8 cellular contexts compared by ENCODE assay signal in the genomic region with DNA sequence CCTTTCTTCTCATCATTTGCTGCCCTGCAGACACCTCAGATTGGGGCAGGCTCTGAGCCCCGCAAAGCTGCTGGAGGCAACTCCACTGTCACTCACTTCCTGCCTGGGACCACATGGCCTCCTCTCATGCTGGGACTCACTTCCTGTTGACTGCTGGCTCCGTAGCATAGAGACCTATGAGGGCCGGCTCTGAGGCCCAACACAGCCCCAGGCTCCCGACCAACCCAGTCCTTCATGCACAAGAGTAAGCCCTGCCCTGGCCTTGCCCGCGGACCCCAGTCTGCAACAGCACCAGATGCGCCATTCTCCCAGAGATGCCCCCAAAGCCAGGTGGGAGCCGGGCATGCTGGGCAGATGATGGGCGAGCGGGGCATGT. TPM values are rescaled to one million over a fixed set of nuclear protein-coding genes. Genes with fewer than 3 reads are reported as not detected.
DNase-seq lines count a peak whose midpoint lies in the region; ATAC-seq, FAIRE-seq and TF ChIP-seq lines count a peak whose summit lies in the region.

No MANE protein-coding gene starts in this region.

- H3K36me3 ChIP-seq in endothelial cell of umbilical vein (ENCODE audit: control insufficient read depth in 2 of 2, extremely low read depth in 1 of 2, insufficient read depth in 2 of 2, low read length in 2 of 2): no peaks in the 10 kb centered on the region
- peaks cover 18% of the 10 kb centered on the region for H3K36me3 ChIP-seq in SJCRH30
- H3K36me3 ChIP-seq in BE2C: no peaks in the 10 kb centered on the region; the same call in none of the 2 replicates

- H3K4me3 ChIP-seq in endothelial cell of umbilical vein (replicated peaks in 1 of 3; ENCODE audit: insufficient read depth in 1 of 3, low read depth in 1 of 3, low read length in 3 of 3) (no peak overlapping the region), SJCRH30 (no peak overlapping the region), BE2C (ENCODE audit: low read depth, low read length) (no peak overlapping the region)

- no peak overlapping the region for H3K9ac ChIP-seq in endothelial cell of umbilical vein (replicated peaks; ENCODE audit: extremely low read depth, insufficient read depth, low read length)

- no peak overlapping the region for H3K27ac ChIP-seq in endothelial cell of umbilical vein (ENCODE audit: insufficient read depth, low read depth, low read length)
- no peak overlapping the region for H3K27ac ChIP-seq in SJCRH30

- intact Hi-C loops in endothelial cell of umbilical vein (cut with micrococcal nuclease): no loop called here

- peak; percentile 55 to 61 for DNase-seq in activated CD4-positive, alpha-beta T cell treated with anti-CD3 and anti-CD28 coated beads for 4 hours
- peak; percentile 28 for DNase-seq in endothelial cell of umbilical vein (ENCODE audit: low read depth, low spot score)
- peak; percentile 74 for DNase-seq in stimulated activated CD8-positive, alpha-beta memory T cell treated with anti-CD3 and anti-CD28 coated beads, Interleukin-4, amount 100 ng/mL, for 48 hours
- no peak for DNase-seq in SJCRH30
- no peak for DNase-seq in NCI-H1436 (lab: John Stamatoyannopoulos, UW)
- no peak for DNase-seq in BE2C

- no peak for TF ChIP-seq POLR2A in endothelial cell of umbilical vein (IDR thresholded peaks at IDR 0.05; ENCODE audit: low read depth, low read length)

- dilution Hi-C loops in endothelial cell of umbilical vein (cut with MboI; ENCODE audit: extremely low pct_ligation_motif_present, low sequenced_read_pairs): no loop called here

- H3K27me3 ChIP-seq in endothelial cell of umbilical vein (ENCODE audit: control insufficient read depth in 2 of 2, insufficient read depth in 2 of 2, low read length in 2 of 2) (no peaks in the 10 kb centered on the region), SJCRH30 (no peaks in the 10 kb centered on the region), BE2C (no peaks in the 10 kb centered on the region)

- H2AFZ ChIP-seq in endothelial cell of umbilical vein (ENCODE audit: low read depth, low read length): peak overlapping the region; percentile 55

- TF ChIP-seq CTCF in endothelial cell of umbilical vein (IDR thresholded peaks at IDR 0.05; ENCODE audit: extremely low read depth in 1 of 2, insufficient read depth in 1 of 2, low read depth in 1 of 2, low read length in 2 of 2) (no peak), BE2C (IDR thresholded peaks at IDR 0.05; ENCODE audit: low read depth, low read length) (no peak)

- ATAC-seq in GM18517 (IDR thresholded peaks at IDR 0.05; ENCODE audit: unreplicated experiment) (peak; percentile 41), HG03175 (IDR thresholded peaks at IDR 0.05; ENCODE audit: unreplicated experiment) (peak; percentile 83)

- H3K9me3 ChIP-seq in endothelial cell of umbilical vein (replicated peaks; ENCODE audit: control insufficient read depth, insufficient read depth, low read length): no peaks in the 10 kb centered on the region
- H3K9me3 ChIP-seq in SJCRH30 (replicated peaks): no peaks in the 10 kb centered on the region
- H3K9me3 ChIP-seq in BE2C: no peaks in the 10 kb centered on the region

- FAIRE-seq in endothelial cell of umbilical vein (lab: Jason Lieb, UNC): peak; percentile 83

- CTCF ChIA-PET in endothelial cell of umbilical vein (lab: Charles Lee): interaction anchor here (2.0 to 2.5 kb wide), 2 partner anchors 9 to 12 kb away, joined by 4 to 12 read pairs; no protein-coding TSS in a partner anchor

- no peaks in the 10 kb centered on the region for H4K20me1 ChIP-seq in endothelial cell of umbilical vein (replicated peaks; ENCODE audit: control insufficient read depth, extremely low read depth, insufficient read depth, low read length)

- no peaks in the 10 kb centered on the region for H3K9me1 ChIP-seq in endothelial cell of umbilical vein (replicated peaks; ENCODE audit: control insufficient read depth, extremely low read depth, insufficient read depth, low read length)

- POLR2A ChIA-PET in endothelial cell of umbilical vein (lab: Charles Lee): no interaction called here

- H3K4me2 ChIP-seq in endothelial cell of umbilical vein (ENCODE audit: insufficient read depth, low read length): no peak overlapping the region

- peaks cover 13% of the 10 kb centered on the region for H3K4me1 ChIP-seq in endothelial cell of umbilical vein (ENCODE audit: control insufficient read depth, extremely low read depth, insufficient read depth, low read length)
- H3K4me1 ChIP-seq in SJCRH30: peaks cover 25% of the 10 kb centered on the region
- H3K4me1 ChIP-seq in BE2C: peaks cover 8% of the 10 kb centered on the region

- H3K79me2 ChIP-seq in endothelial cell of umbilical vein (ENCODE audit: control insufficient read depth, insufficient read depth, low read length): no peaks in the 10 kb centered on the region

- BruUV-seq in endothelial cell of umbilical vein (replicated peaks; lab: Mats Ljungman, UMichigan): no TSS peak

TF ChIP-seq in endothelial cell of umbilical vein, 7 proteins besides CTCF, POLR2A, EP300 and RAD21:
- peak; percentile 31 for TF ChIP-seq MAX (IDR thresholded peaks at IDR 0.05; ENCODE audit: insufficient read depth, insufficient read length)
- no peak for TF ChIP-seq EZH2 (IDR thresholded peaks at IDR 0.05; ENCODE audit: borderline replicate concordance, low read depth, low read length, severe bottlenecking)

RNA-seq across cellular contexts. Expression of gene DNMT3A, which starts 55.7 kb away (rescaled TPM):
- 67.0 and 71.7 TPM in 2 replicates for total RNA-seq in endothelial cell of umbilical vein
- polyA plus RNA-seq in endothelial cell of umbilical vein: 15.6 and 23.3 TPM in 2 replicates
- 12.5 and 14.2 TPM in 2 replicates for polyA plus RNA-seq in endothelial cell of umbilical vein (2011; cell fraction: cytosol; rRNA removed)
- 42.1 and 52.7 TPM in 2 replicates for polyA plus RNA-seq in endothelial cell of umbilical vein (2011; cell fraction: nucleus; rRNA removed)
- polyA plus RNA-seq in endothelial cell of umbilical vein (2012): 26.2 and 37.7 TPM in 2 replicates
- 60.1 and 61.4 TPM in 2 replicates for polyA minus RNA-seq in endothelial cell of umbilical vein
- polyA minus RNA-seq in endothelial cell of umbilical vein (2011; cell fraction: cytosol; rRNA and poly(A)+ RNA removed): 8.0 TPM
- polyA minus RNA-seq in endothelial cell of umbilical vein (2011; cell fraction: nucleus; rRNA and poly(A)+ RNA removed): 36.1 and 50.9 TPM in 2 replicates
- 26.1 and 32.8 TPM in 2 replicates for total RNA-seq in SJCRH30 (2014; rRNA removed; shearing (Covaris generic))
- 107 TPM for polyA plus RNA-seq in BE2C (2012; ENCODE audit: insufficient read depth, insufficient read length, low read depth)

Comparison
In these comparisons a context has a peak if more than half of its experiments do, and no peak if none do; other contexts are left out.
1. DNase-seq: peak in activated CD4-positive, alpha-beta T cell treated with anti-CD3 and anti-CD28 coated beads for 4 hours (2 of 2), endothelial cell of umbilical vein (single experiment) and stimulated activated CD8-positive, alpha-beta memory T cell treated with anti-CD3 and anti-CD28 coated beads, Interleukin-4, amount 100 ng/mL, for 48 hours (single experiment); none in SJCRH30 (0 of 2), NCI-H1436 (single experiment) and BE2C (single experiment).